Comparison of ENCODE assay signal across 35 cellular contexts in the genomic region with DNA sequence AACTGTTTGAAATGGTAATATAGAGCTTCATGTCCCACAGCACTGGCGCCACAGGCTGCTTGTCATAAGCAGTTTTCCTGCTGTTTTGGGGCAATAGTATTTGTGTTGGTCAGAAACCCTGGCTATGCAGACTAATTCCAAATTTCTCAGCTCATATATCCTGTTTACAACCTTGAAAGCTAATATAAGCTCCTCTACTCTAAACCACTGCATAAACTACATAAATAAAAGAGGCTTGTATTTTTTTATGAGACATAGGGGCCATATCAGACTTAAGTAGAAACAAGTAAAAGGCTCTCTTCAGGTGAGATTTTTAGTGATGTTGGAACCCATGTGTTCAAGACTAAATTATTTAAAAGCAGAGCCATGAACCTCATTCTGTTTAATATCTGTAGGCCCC.
"Had no signal": no experiment of that assay in that cellular context is flagged by ENCODE, and none has a peak within 500 bp of the region (broad histone marks: within the 10 kb centered on the region; RNA-seq: fewer than 3 reads in every experiment).

No MANE protein-coding gene starts in this region.

- DNase-seq: Karpas-422, Kasumi-1, KG1, MG63, MM.1S, MV-4-11, NCI-H1048, NCI-H1092, NCI-H1092 treated with DMSO at 0.1 percent for 48 hours, NCI-H1105, NCI-H1105 treated with DMSO at 0.1 percent for 48 hours, NCI-H1417, NCI-H1417 treated with DMSO at 0.1 percent for 48 hours, NCI-H1436, NCI-H1436 treated with DMSO at 0.1 percent for 48 hours, NCI-H146, NCI-H1694, NCI-H1694 treated with DMSO at 0.1 percent for 48 hours, NCI-H187, NCI-H187 treated with DMSO at 0.1 percent for 48 hours, NCI-H1930, NCI-H2029, NCI-H2029 treated with DMSO at 0.1 percent for 48 hours, NCI-H2081, NCI-H2081 treated with DMSO at 0.1 percent for 48 hours, NCI-H2107, NCI-H2171, NCI-H2171 treated with DMSO at 0.1 percent for 48 hours, NCI-H2227 treated with DMSO at 0.1 percent for 48 hours, NCI-H226, NCI-H345, NCI-H446, NCI-H446 treated with DMSO at 0.1 percent for 48 hours, NCI-H510A had no signal

- H3K27me3 ChIP-seq: MG63 had no signal

- H3K4me3 ChIP-seq: MG63 had no signal

- H3K9me3 ChIP-seq: MG63 had no signal

- H3K9ac ChIP-seq: KMS-11 had no signal

- H3K27ac ChIP-seq: KMS-11 had no signal

- H3K36me3 ChIP-seq: MG63 had no signal

- H3K4me2 ChIP-seq: KMS-11 had no signal
